ENCODE assay signal across 17 cellular contexts in the genomic region with DNA sequence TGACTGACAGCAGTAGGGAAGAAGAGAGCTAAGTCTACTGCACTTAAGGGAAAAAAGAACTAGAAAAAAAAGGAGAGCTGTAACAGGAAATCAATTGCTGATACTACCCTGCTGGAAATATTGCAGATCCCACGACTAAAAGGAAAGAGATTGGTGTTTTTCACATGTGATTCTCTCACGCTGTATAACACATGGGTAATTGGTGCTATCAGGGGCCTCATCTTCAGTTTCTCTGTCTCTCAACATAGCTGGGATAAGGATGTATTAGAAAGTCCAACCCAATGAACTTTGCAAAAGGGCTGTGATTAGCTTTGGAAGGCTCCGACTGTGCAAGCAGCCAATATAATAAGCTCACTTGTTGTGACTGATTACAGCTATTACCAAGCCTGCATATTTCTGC.
DNase-seq lines count a peak whose midpoint lies in the region; ATAC-seq and TF ChIP-seq lines count a peak whose summit lies in the region.
"Had no signal": no experiment of that assay in that cellular context is flagged by ENCODE, and none has a peak within 500 bp of the region (broad histone marks: within the 10 kb centered on the region; RNA-seq: fewer than 3 reads in every experiment).

No MANE protein-coding gene starts in this region.

- peak overlapping the region; percentile 32; the same call in 1 of the 2 replicates for H3K27ac ChIP-seq in VCaP
- H3K27ac ChIP-seq: 22Rv1, BLaER1, C4-2B, GM23248 had no signal

- no peak for TF ChIP-seq CTCF in VCaP (conservative IDR thresholded peaks at IDR 0.05)

- no peak for ATAC-seq in GM21447 (IDR thresholded peaks at IDR 0.05; ENCODE audit: unreplicated experiment)
- ATAC-seq: CD8-positive, alpha-beta T cell; HCT116 had no signal

- DNase-seq in NCI-H146 (lab: John Stamatoyannopoulos, UW) = peak; percentile 5
- DNase-seq in NCI-H146 treated with DMSO at 0.1 percent for 48 hours (lab: John Stamatoyannopoulos, UW; ENCODE audit: unreplicated experiment) = no peak
- peak; percentile 83 for DNase-seq in NCI-H2227 (lab: John Stamatoyannopoulos, UW; ENCODE audit: unreplicated experiment)
- no peak for DNase-seq in NCI-H774 (lab: John Stamatoyannopoulos, UW)
- DNase-seq: Caco-2; CD4-positive, CD25-positive, alpha-beta regulatory T cell; CD8-positive, alpha-beta T cell; DMS153; DND-41; GM23248; H9 had no signal

Comparison
In these comparisons a context has a peak if more than half of its experiments do, and no peak if none do; other contexts are left out.
1. DNase-seq: peak in NCI-H146 (single experiment) and NCI-H2227 (single experiment); none in NCI-H146 treated with DMSO at 0.1 percent for 48 hours (single experiment) and NCI-H774 (single experiment).